In genomic region chr12:54935235-54935951, GRCh38 we compare ENCODE assay signal across 8 cellular contexts. TPM values are rescaled to one million over a fixed set of nuclear protein-coding genes. Genes with fewer than 3 reads are reported as not detected.
DNase-seq lines count a peak whose midpoint lies in the region; ATAC-seq and TF ChIP-seq lines count a peak whose summit lies in the region.

No MANE protein-coding gene starts in this region.

- no peak overlapping the region for H3K4me3 ChIP-seq in Panc1 (ENCODE audit: low read depth in 2 of 2, low read length in 2 of 2)

- POLR2A ChIA-PET in Panc1 (lab: Charles Lee), result no interaction called here

- no TSS peak for BruUV-seq in Panc1 (replicated peaks; lab: Mats Ljungman, UMichigan)

- H3K36me3 ChIP-seq in Panc1 (ENCODE audit: control insufficient read depth, insufficient read depth, low read length), result no peaks in the 10 kb centered on the region

- in situ Hi-C loops in Panc1 (cut with HindIII; ENCODE audit: low pct_unique_long_range_greater_than_20kb, low sequenced_read_pairs), result no loop called here

- no peaks in the 10 kb centered on the region for H3K9me3 ChIP-seq in Panc1 (ENCODE audit: control insufficient read depth, insufficient read depth, low read depth, low read length)

- CTCF ChIA-PET in Panc1 (lab: Charles Lee), result no interaction called here

- intact Hi-C loops in Panc1 (cut with micrococcal nuclease; ENCODE audit: unreplicated experiment), result no loop called here

- DNase-seq in activated gamma-delta T cell treated with Interleukin-2 at 50 U/mL for 16 hours, result peak; percentile 28
- no peak for DNase-seq in activated gamma-delta T cell (lab: John Stamatoyannopoulos, UW)
- peak; percentile 64 for DNase-seq in Panc1 (ENCODE audit: low read depth, low spot score)
- peak; percentile 44 for DNase-seq in amniotic stem cell (lab: John Stamatoyannopoulos, UW)
- peak; percentile 17 to 94 for DNase-seq in lung microvascular endothelial cell (ENCODE audit: low read depth in 2 of 2)
- DNase-seq in NCI-H82 treated with DMSO at 0.1 percent for 48 hours (lab: John Stamatoyannopoulos, UW; ENCODE audit: unreplicated experiment), result no peak
- DNase-seq in NCI-H1930 (lab: John Stamatoyannopoulos, UW), result no peak

- H3K4me1 ChIP-seq in Panc1 (ENCODE audit: control insufficient read depth, insufficient read depth, low read length), result no peaks in the 10 kb centered on the region

- peak; percentile 98 for ATAC-seq in HG03039 (IDR thresholded peaks at IDR 0.05; ENCODE audit: unreplicated experiment)
- ATAC-seq in Panc1, result peak; percentile 71; the same call in 1 of the 2 replicates

- no peak for TF ChIP-seq CTCF in Panc1 (IDR thresholded peaks at IDR 0.05)

- H3K27ac ChIP-seq in Panc1 (ENCODE audit: low read length), result no peak overlapping the region

- H3K27me3 ChIP-seq in Panc1 (ENCODE audit: control insufficient read depth, insufficient read depth, low read length), result no peaks in the 10 kb centered on the region

RNA-seq across cellular contexts. Expression of gene TESPA1, which starts 49.2 kb away (rescaled TPM):
- total RNA-seq in Panc1 (2021; ENCODE audit: unreplicated experiment), result 0.51 TPM
- polyA plus RNA-seq in Panc1 (2012; ENCODE audit: insufficient read length), result not detected
- total RNA-seq in lung microvascular endothelial cell, result not detected in 2 replicates

Comparison
In these comparisons a context has a peak if more than half of its experiments do, and no peak if none do; other contexts are left out.
1. DNase-seq: peak in activated gamma-delta T cell treated with Interleukin-2 at 50 U/mL for 16 hours (single experiment), Panc1 (single experiment), amniotic stem cell (single experiment) and lung microvascular endothelial cell (2 of 2); none in activated gamma-delta T cell (single experiment), NCI-H82 treated with DMSO at 0.1 percent for 48 hours (single experiment) and NCI-H1930 (0 of 2).